Comparison of ENCODE assay signal across 10 cellular contexts in genomic region chr12:65685514-65685913, GRCh38.
DNase-seq lines count a peak whose midpoint lies in the region; ATAC-seq and TF ChIP-seq lines count a peak whose summit lies in the region.
"Had no signal": no experiment of that assay in that cellular context is flagged by ENCODE, and none has a peak within 500 bp of the region (broad histone marks: within the 10 kb centered on the region; RNA-seq: fewer than 3 reads in every experiment).

No MANE protein-coding gene starts in this region.

- no peak overlapping the region for H3K4me3 Mint-ChIP-seq in activated naive CD8-positive, alpha-beta T cell treated with anti-CD3 and anti-CD28 coated beads, Interleukin-2, amount 50 U/mL, for 24 hours

- DNase-seq in SIG-M5 treated with dmso at 0.1 percent for 504 hours (lab: John Stamatoyannopoulos, UW; ENCODE audit: unreplicated experiment) (peak; percentile 6), SIG-M5 (lab: John Stamatoyannopoulos, UW) (no peak), OCI-M1 (lab: John Stamatoyannopoulos, UW) (peak; percentile 34), fibroblast of lung (ENCODE audit: low read depth in 2 of 2) (peak in 1 of 2 donors; percentile 57), tibial nerve (ENCODE audit: low spot score in 2 of 2) (no peak), hepatic stellate cell (ENCODE audit: low spot score) (no peak)
- DNase-seq in activated naive CD8-positive, alpha-beta T cell treated with anti-CD3 and anti-CD28 coated beads, Interleukin-2, amount 50 U/mL, for 24 hours = no peak
- DNase-seq: activated effector memory CD4-positive, alpha-beta T cell treated with anti-CD3 and anti-CD28 coated beads, Interleukin-2, amount 50 U/mL, for 16 hours had no signal

- no peak for ATAC-seq in activated naive CD8-positive, alpha-beta T cell treated with anti-CD3 and anti-CD28 coated beads, Interleukin-2, amount 50 U/mL, for 24 hours
- ATAC-seq in GM19023 (IDR thresholded peaks at IDR 0.05; ENCODE audit: unreplicated experiment) = no peak

- H3K9me3 ChIP-seq in fibroblast of lung (ENCODE audit: control insufficient read depth, insufficient read depth, low read depth, low read length) (no peaks in the 10 kb centered on the region), tibial nerve (no peaks in the 10 kb centered on the region)
- H3K9me3 ChIP-seq: BLaER1 treated with 17β-estradiol and CSF1 and Interleukin-3, amounts not matched to agents 10 nM and 100 nM had no signal

- H3K4me1 Mint-ChIP-seq in activated naive CD8-positive, alpha-beta T cell treated with anti-CD3 and anti-CD28 coated beads, Interleukin-2, amount 50 U/mL, for 24 hours = no peaks in the 10 kb centered on the region

- no peaks in the 10 kb centered on the region for H3K9me3 Mint-ChIP-seq in activated naive CD8-positive, alpha-beta T cell treated with anti-CD3 and anti-CD28 coated beads, Interleukin-2, amount 50 U/mL, for 24 hours

- H3K4me1 ChIP-seq in fibroblast of lung (ENCODE audit: control insufficient read depth, extremely low read depth, insufficient read depth, low read length) (no peaks in the 10 kb centered on the region), tibial nerve (no peaks in the 10 kb centered on the region)
- H3K4me1 ChIP-seq: BLaER1 treated with 17β-estradiol and CSF1 and Interleukin-3, amounts not matched to agents 10 nM and 100 nM had no signal

- TF ChIP-seq POLR2A in tibial nerve (IDR thresholded peaks at IDR 0.05) = no peak

- no peak for TF ChIP-seq EP300 in tibial nerve (IDR thresholded peaks at IDR 0.05)

- H3K4me3 ChIP-seq in fibroblast of lung (replicated peaks in 1 of 4; ENCODE audit: control extremely low read depth in 1 of 4, insufficient read depth in 1 of 4, low read depth in 3 of 4, low read length in 4 of 4) (no peak overlapping the region), tibial nerve (no peak overlapping the region)
- H3K4me3 ChIP-seq: BLaER1 treated with 17β-estradiol and CSF1 and Interleukin-3, amounts not matched to agents 10 nM and 100 nM had no signal

- 72 to 75% methylated on average over 4 of the region's 4 CpGs for WGBS in tibial nerve, 2 donors

- H3K27me3 ChIP-seq in fibroblast of lung (ENCODE audit: control insufficient read depth, insufficient read depth, low read length) (no peaks in the 10 kb centered on the region), tibial nerve (no peaks in the 10 kb centered on the region)
- H3K27me3 ChIP-seq: BLaER1 treated with 17β-estradiol and CSF1 and Interleukin-3, amounts not matched to agents 10 nM and 100 nM had no signal

- H3K36me3 Mint-ChIP-seq in activated naive CD8-positive, alpha-beta T cell treated with anti-CD3 and anti-CD28 coated beads, Interleukin-2, amount 50 U/mL, for 24 hours (ENCODE audit: low read depth) = no peaks in the 10 kb centered on the region

- TF ChIP-seq CTCF in fibroblast of lung (conservative IDR thresholded peaks at IDR 0.05 in 1 of 2, IDR thresholded peaks at IDR 0.05 in 1 of 2; ENCODE audit: low read depth in 1 of 2, low read length in 2 of 2) (peak; percentile 59 to 70), tibial nerve (IDR thresholded peaks at IDR 0.05) (peak in 4 of 5 experiments; percentile 10 to 40 (median 18))

- no peak overlapping the region for H3K9ac ChIP-seq in fibroblast of lung (ENCODE audit: insufficient read depth, low read length)
- H3K9ac ChIP-seq: BLaER1 treated with 17β-estradiol and CSF1 and Interleukin-3, amounts not matched to agents 10 nM and 100 nM had no signal

- H3K27ac ChIP-seq in fibroblast of lung (ENCODE audit: insufficient read depth, low read length) (no peak overlapping the region), tibial nerve (no peak overlapping the region)
- H3K27ac ChIP-seq: BLaER1 treated with 17β-estradiol and CSF1 and Interleukin-3, amounts not matched to agents 10 nM and 100 nM had no signal

- no peaks in the 10 kb centered on the region for H4K20me1 ChIP-seq in fibroblast of lung (ENCODE audit: control insufficient read depth, extremely low read depth, insufficient read depth, low read length)
- H4K20me1 ChIP-seq: BLaER1 treated with 17β-estradiol and CSF1 and Interleukin-3, amounts not matched to agents 10 nM and 100 nM had no signal

- no peaks in the 10 kb centered on the region for H3K27me3 Mint-ChIP-seq in activated naive CD8-positive, alpha-beta T cell treated with anti-CD3 and anti-CD28 coated beads, Interleukin-2, amount 50 U/mL, for 24 hours

- no peaks in the 10 kb centered on the region for H3K79me2 ChIP-seq in fibroblast of lung (ENCODE audit: control insufficient read depth, insufficient read depth, low read length)

- H3K4me2 ChIP-seq in fibroblast of lung (ENCODE audit: extremely low read depth, insufficient read depth, low read length) = no peak overlapping the region
- H3K4me2 ChIP-seq: BLaER1 treated with 17β-estradiol and CSF1 and Interleukin-3, amounts not matched to agents 10 nM and 100 nM had no signal

- no peak overlapping the region for H3K27ac Mint-ChIP-seq in activated naive CD8-positive, alpha-beta T cell treated with anti-CD3 and anti-CD28 coated beads, Interleukin-2, amount 50 U/mL, for 24 hours

- H3K36me3 ChIP-seq in fibroblast of lung (ENCODE audit: control insufficient read depth, insufficient read depth, low read length) = no peaks in the 10 kb centered on the region
- H3K36me3 ChIP-seq in tibial nerve = no peaks in the 10 kb centered on the region
- H3K36me3 ChIP-seq: BLaER1 treated with 17β-estradiol and CSF1 and Interleukin-3, amounts not matched to agents 10 nM and 100 nM had no signal

- no peak overlapping the region for H2AFZ ChIP-seq in fibroblast of lung (ENCODE audit: low read length)

Comparison
In these comparisons a context has a peak if more than half of its experiments do, and no peak if none do; other contexts are left out.
1. DNase-seq: peak in SIG-M5 treated with dmso at 0.1 percent for 504 hours (single experiment) and OCI-M1 (single experiment); none in SIG-M5 (single experiment), tibial nerve (0 of 2), activated naive CD8-positive, alpha-beta T cell treated with anti-CD3 and anti-CD28 coated beads, Interleukin-2, amount 50 U/mL, for 24 hours (single experiment) and hepatic stellate cell (single experiment).